Comparison of ENCODE assay signal across 8 cellular contexts in genomic region chr17:64420143-64420670, GRCh38. TPM values are rescaled to one million over a fixed set of nuclear protein-coding genes. Genes with fewer than 3 reads are reported as not detected.
DNase-seq lines count a peak whose midpoint lies in the region; ATAC-seq, FAIRE-seq and TF ChIP-seq lines count a peak whose summit lies in the region.
"Had no signal": no experiment of that assay in that cellular context is flagged by ENCODE, and none has a peak within 500 bp of the region (broad histone marks: within the 10 kb centered on the region; RNA-seq: fewer than 3 reads in every experiment).

No MANE protein-coding gene starts in this region.

- H3K4me1 Mint-ChIP-seq in activated T-cell treated with anti-CD3 and anti-CD28 coated beads, Interleukin-2, amount 50 U/mL, for 72 hours (ENCODE audit: low read depth): no peaks in the 10 kb centered on the region
- H3K4me1 Mint-ChIP-seq in glutamatergic neuron (ENCODE audit: low read depth, unreplicated experiment) (no peaks in the 10 kb centered on the region), progenitor cell of endocrine pancreas (ENCODE audit: low read depth) (no peaks in the 10 kb centered on the region)
- H3K4me1 Mint-ChIP-seq: activated naive CD4-positive, alpha-beta T cell treated with anti-CD3 and anti-CD28 coated beads, Interleukin-2, amount 50 U/mL, for 24 hours had no signal

- no peaks in the 10 kb centered on the region for H3K9me3 Mint-ChIP-seq in activated T-cell treated with anti-CD3 and anti-CD28 coated beads, Interleukin-2, amount 50 U/mL, for 72 hours
- H3K9me3 Mint-ChIP-seq in glutamatergic neuron (ENCODE audit: unreplicated experiment): no peaks in the 10 kb centered on the region
- no peaks in the 10 kb centered on the region for H3K9me3 Mint-ChIP-seq in progenitor cell of endocrine pancreas (ENCODE audit: low read depth)
- H3K9me3 Mint-ChIP-seq: activated naive CD4-positive, alpha-beta T cell treated with anti-CD3 and anti-CD28 coated beads, Interleukin-2, amount 50 U/mL, for 24 hours had no signal

- peak; percentile 82 to 83 for ATAC-seq in activated T-cell treated with anti-CD3 and anti-CD28 coated beads, Interleukin-2, amount 50 U/mL, for 72 hours (replicated peaks in 1 of 2)
- ATAC-seq in HG03175 (IDR thresholded peaks at IDR 0.05; ENCODE audit: unreplicated experiment): no peak

- H3K4me3 Mint-ChIP-seq in activated T-cell treated with anti-CD3 and anti-CD28 coated beads, Interleukin-2, amount 50 U/mL, for 72 hours: no peak overlapping the region
- H3K4me3 Mint-ChIP-seq in glutamatergic neuron (ENCODE audit: unreplicated experiment) (no peak overlapping the region), progenitor cell of endocrine pancreas (ENCODE audit: low read depth) (no peak overlapping the region)
- H3K4me3 Mint-ChIP-seq: activated naive CD4-positive, alpha-beta T cell treated with anti-CD3 and anti-CD28 coated beads, Interleukin-2, amount 50 U/mL, for 24 hours had no signal

- DNase-seq in ELR (ENCODE audit: low read depth) (peak; percentile 88), HTR-8/SVneo (ENCODE audit: insufficient read length, low spot score) (peak; percentile 77), NCI-H748 (lab: John Stamatoyannopoulos, UW; ENCODE audit: unreplicated experiment) (peak; percentile 69), glutamatergic neuron (no peak), progenitor cell of endocrine pancreas (ENCODE audit: low spot score, unreplicated experiment) (no peak)
- peak in 1 of 2 donors; percentile 41 for DNase-seq in activated T-cell treated with anti-CD3 and anti-CD28 coated beads, Interleukin-2, amount 50 U/mL, for 72 hours

- TF ChIP-seq CTCF in glutamatergic neuron (IDR thresholded peaks at IDR 0.05; ENCODE audit: partially characterized antibody, unreplicated experiment) (peak; percentile 68), progenitor cell of endocrine pancreas (IDR thresholded peaks at IDR 0.05; ENCODE audit: unreplicated experiment) (peak; percentile 73)

- no peaks in the 10 kb centered on the region for H3K36me3 Mint-ChIP-seq in activated T-cell treated with anti-CD3 and anti-CD28 coated beads, Interleukin-2, amount 50 U/mL, for 72 hours (ENCODE audit: insufficient read depth in 2 of 2)
- no peaks in the 10 kb centered on the region for H3K36me3 Mint-ChIP-seq in glutamatergic neuron (ENCODE audit: unreplicated experiment)
- no peaks in the 10 kb centered on the region for H3K36me3 Mint-ChIP-seq in progenitor cell of endocrine pancreas (ENCODE audit: insufficient read depth)
- H3K36me3 Mint-ChIP-seq: activated naive CD4-positive, alpha-beta T cell treated with anti-CD3 and anti-CD28 coated beads, Interleukin-2, amount 50 U/mL, for 24 hours had no signal

- H3K27me3 Mint-ChIP-seq in activated T-cell treated with anti-CD3 and anti-CD28 coated beads, Interleukin-2, amount 50 U/mL, for 72 hours (ENCODE audit: low read depth): no peaks in the 10 kb centered on the region
- peaks cover 4% of the 10 kb centered on the region for H3K27me3 Mint-ChIP-seq in glutamatergic neuron (ENCODE audit: unreplicated experiment)
- H3K27me3 Mint-ChIP-seq in progenitor cell of endocrine pancreas: no peaks in the 10 kb centered on the region
- H3K27me3 Mint-ChIP-seq: activated naive CD4-positive, alpha-beta T cell treated with anti-CD3 and anti-CD28 coated beads, Interleukin-2, amount 50 U/mL, for 24 hours had no signal

- no peak for FAIRE-seq in HTR-8/SVneo (lab: Jason Lieb, UNC)

- no peak overlapping the region for H3K27ac Mint-ChIP-seq in activated T-cell treated with anti-CD3 and anti-CD28 coated beads, Interleukin-2, amount 50 U/mL, for 72 hours
- H3K27ac Mint-ChIP-seq in glutamatergic neuron (ENCODE audit: unreplicated experiment) (no peak overlapping the region), progenitor cell of endocrine pancreas (no peak overlapping the region)
- H3K27ac Mint-ChIP-seq: activated naive CD4-positive, alpha-beta T cell treated with anti-CD3 and anti-CD28 coated beads, Interleukin-2, amount 50 U/mL, for 24 hours had no signal

RNA-seq across cellular contexts. Expression of gene MILR1, which starts 28.7 kb away (rescaled TPM):
- total RNA-seq in activated T-cell treated with anti-CD3 and anti-CD28 coated beads, Interleukin-2, amount 50 U/mL, for 72 hours: under 1 TPM in 1 of 2 donors, not detected in 1; 0.58 TPM
- not detected for total RNA-seq in glutamatergic neuron (ENCODE audit: unreplicated experiment)
- total RNA-seq in progenitor cell of endocrine pancreas: not detected in 2 replicates

RNA-seq across cellular contexts. Expression of gene PECAM1, which starts 29.5 kb away (rescaled TPM):
- 10 to 100 TPM; 16.1 to 21.5 TPM for total RNA-seq in activated T-cell treated with anti-CD3 and anti-CD28 coated beads, Interleukin-2, amount 50 U/mL, for 72 hours
- not detected for total RNA-seq in glutamatergic neuron (ENCODE audit: unreplicated experiment)
- 0.04 and 0.19 TPM in 2 replicates for total RNA-seq in progenitor cell of endocrine pancreas

Comparison
In these comparisons a context has a peak if more than half of its experiments do, and no peak if none do; other contexts are left out.
1. DNase-seq: peak in ELR (single experiment), HTR-8/SVneo (single experiment) and NCI-H748 (single experiment); none in glutamatergic neuron (single experiment) and progenitor cell of endocrine pancreas (single experiment).
2. RNA of gene PECAM1, which starts 29.5 kb away (total RNA-seq): 16.1 to 21.5 TPM in activated T-cell treated with anti-CD3 and anti-CD28 coated beads, Interleukin-2, amount 50 U/mL, for 72 hours; not detected in glutamatergic neuron (single experiment) and 0.04 to 0.19 TPM in progenitor cell of endocrine pancreas; every median in the first group is over 10 times any median in the second.